Comparison of ENCODE assay signal across 8 cellular contexts in the genomic region with DNA sequence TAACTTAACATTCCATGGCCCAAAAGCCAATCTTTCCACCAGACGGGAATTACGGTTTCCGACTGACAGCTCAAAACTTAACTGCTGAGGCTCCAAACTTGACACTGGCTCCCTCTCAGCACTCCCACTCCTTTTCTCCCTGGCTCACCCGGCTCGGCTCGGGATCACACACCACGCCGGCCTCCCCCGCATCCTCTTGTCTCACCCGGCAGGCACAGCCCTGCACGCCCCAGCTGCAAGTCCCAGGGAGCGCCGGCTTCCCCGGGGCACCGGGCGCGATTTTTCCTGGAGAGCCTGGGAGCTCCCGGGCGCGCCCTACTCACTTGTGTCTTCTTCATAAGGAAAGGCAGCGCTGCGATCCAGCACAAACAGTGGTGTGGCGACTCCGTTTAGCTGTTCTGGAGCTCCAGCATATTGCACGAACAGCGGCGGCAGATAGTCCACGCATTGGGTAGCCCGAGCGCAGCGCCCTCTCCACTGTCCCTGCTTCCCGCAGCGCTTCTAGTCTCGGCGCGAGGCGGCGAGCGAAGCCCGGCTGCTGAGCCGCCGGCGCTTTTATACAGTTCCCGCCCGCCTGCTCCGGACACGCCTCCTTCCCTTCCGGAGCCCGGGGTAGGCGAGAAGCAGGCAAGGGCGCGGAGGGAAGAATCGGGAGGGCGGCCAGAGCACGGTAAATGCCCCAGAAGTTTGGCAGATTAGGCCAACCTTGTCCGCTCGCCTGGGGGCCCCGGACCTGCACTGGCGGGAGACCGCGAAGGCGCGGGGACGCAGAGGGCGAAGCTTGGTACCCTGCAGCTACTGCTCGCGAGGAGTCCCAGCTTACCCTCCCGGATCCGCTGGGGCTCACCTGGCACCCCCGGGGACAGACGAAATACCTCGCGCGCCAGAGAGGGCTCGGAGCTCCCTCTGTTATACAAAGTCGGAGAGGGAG. TPM values are rescaled to one million over a fixed set of nuclear protein-coding genes. Genes with fewer than 3 reads are reported as not detected.
DNase-seq lines count a peak whose midpoint lies in the region; ATAC-seq and TF ChIP-seq lines count a peak whose summit lies in the region.

A gene with protein sequence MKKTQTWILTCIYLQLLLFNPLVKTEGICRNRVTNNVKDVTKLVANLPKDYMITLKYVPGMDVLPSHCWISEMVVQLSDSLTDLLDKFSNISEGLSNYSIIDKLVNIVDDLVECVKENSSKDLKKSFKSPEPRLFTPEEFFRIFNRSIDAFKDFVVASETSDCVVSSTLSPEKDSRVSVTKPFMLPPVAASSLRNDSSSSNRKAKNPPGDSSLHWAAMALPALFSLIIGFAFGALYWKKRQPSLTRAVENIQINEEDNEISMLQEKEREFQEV (minus strand): TSS at position 531 of the 931 bp plus-strand sequence. CDS start 193 bp downstream, at position 338.

- H3K9me3 ChIP-seq in iPS-18c (ENCODE audit: control insufficient read depth, insufficient read depth, low read length) (no peaks in the 10 kb centered on the region), sigmoid colon (no peaks in the 10 kb centered on the region)

- WGBS in sigmoid colon, 2 donors = 0 to 1% methylated on average over 76 of the region's 76 CpGs

- intact Hi-C loops in sigmoid colon (cut with DNase I) = loop anchor here (2.0 to 10.0 kb wide), 4 partner anchors 145 to 438 kb away; a partner anchor contains a TSS

- peak in 2 of 4 experiments; percentile 26 to 39 for TF ChIP-seq CTCF in sigmoid colon (IDR thresholded peaks at IDR 0.05)

- peak within 1 kb of the TSS; percentile 14 for H3K27ac ChIP-seq in caudate nucleus (ENCODE audit: low read depth, low read length)
- H3K27ac ChIP-seq in sigmoid colon = peak within 1 kb of the TSS; percentile 77 to 86 (median 85)

- peak; percentile 85 for DNase-seq in DMS79 treated with DMSO at 0.1 percent for 48 hours (lab: John Stamatoyannopoulos, UW)
- peak; percentile 84 for DNase-seq in M059J (ENCODE audit: low read depth)
- peak; percentile 40 for DNase-seq in RPMI8226
- DNase-seq in caudate nucleus (lab: John Stamatoyannopoulos, UW) = peak in 50 of 61 donors; percentile 7 to 84 (median 56)
- peak; percentile 94 for DNase-seq in sigmoid colon

- H3K4me1 ChIP-seq in sigmoid colon = peaks cover 0 to 33% (median 23%) of the 10 kb centered on the region in 4 donors

- ATAC-seq in GM21825 (IDR thresholded peaks at IDR 0.05; ENCODE audit: unreplicated experiment) (peak; percentile 85), GM18520 (IDR thresholded peaks at IDR 0.05; ENCODE audit: unreplicated experiment) (no peak)

- peak; percentile 33 to 71 for TF ChIP-seq POLR2A in sigmoid colon (IDR thresholded peaks at IDR 0.05)

- no peaks in the 10 kb centered on the region for H3K27me3 ChIP-seq in sigmoid colon

- no peak for TF ChIP-seq EP300 in sigmoid colon (IDR thresholded peaks at IDR 0.05)

- H3K4me3 ChIP-seq in iPS-18c (ENCODE audit: insufficient read depth, low read depth, low read length) (peak within 1 kb of the TSS; percentile 80), sigmoid colon (peak within 1 kb of the TSS; percentile 60 to 81 (median 66))

- H3K36me3 ChIP-seq in sigmoid colon = no peaks in the 10 kb centered on the region

RNA-seq across cellular contexts. Expression of the gene that starts here (rescaled TPM):
- total RNA-seq in M059J (2014; rRNA removed; shearing (Covaris generic)) = 11.8 and 13.0 TPM in 2 replicates
- total RNA-seq in sigmoid colon = 100 to 1,000 TPM in 1 of 4 donors, 10 to 100 TPM in 3; 54.6 to 149 (median 80.4) TPM
- polyA plus RNA-seq in sigmoid colon = 10 to 100 TPM in 2 of 3 donors, 1 to 10 TPM in 1; 8.1 to 15.0 (median 13.7) TPM

Comparison
In these comparisons a context has a peak if more than half of its experiments do, and no peak if none do; other contexts are left out.
1. DNase-seq: peak in every context shown above with its lines; median percentile 94 in sigmoid colon; 85 in DMS79 treated with DMSO at 0.1 percent for 48 hours; 84 in M059J; 56 in caudate nucleus; 40 in RPMI8226.